In genomic region chr6:136341367-136341766, GRCh38 we compare ENCODE assay signal across 21 cellular contexts.
"Had no signal": no experiment of that assay in that cellular context is flagged by ENCODE, and none has a peak within 500 bp of the region (broad histone marks: within the 10 kb centered on the region; RNA-seq: fewer than 3 reads in every experiment).

No MANE protein-coding gene starts in this region.

- ATAC-seq: gastrocnemius medialis, heart right ventricle, left cardiac atrium, left lung, left ventricle myocardium superior, lower lobe of right lung had no signal

- H3K9me3 ChIP-seq: colonic mucosa, esophagus squamous epithelium, gastrocnemius medialis, heart right ventricle, left lung, lower lobe of right lung, mucosa of descending colon had no signal

- H3K4me1 ChIP-seq: colonic mucosa, esophagus squamous epithelium, gastrocnemius medialis, heart right ventricle, left lung, lower lobe of right lung had no signal

- H3K27me3 ChIP-seq: colonic mucosa, esophagus squamous epithelium, gastrocnemius medialis, heart right ventricle, left lung had no signal

- FAIRE-seq: endothelial cell of umbilical vein, islet of Langerhans, keratinocyte had no signal

- H3K36me3 ChIP-seq: colonic mucosa, gastrocnemius medialis, heart right ventricle had no signal

- H3K4me3 ChIP-seq: colonic mucosa, esophagus squamous epithelium, gastrocnemius medialis, heart right ventricle, left lung, lower lobe of right lung, mucosa of descending colon had no signal

- H3K27ac ChIP-seq: colonic mucosa, esophagus squamous epithelium, gastrocnemius medialis, heart right ventricle, left lung, lower lobe of right lung had no signal

- DNase-seq: colonic mucosa; cortex of kidney; effector CD4-positive, alpha-beta T cell; effector memory CD4-positive, alpha-beta T cell; esophagus squamous epithelium; foreskin melanocyte; gastrocnemius medialis; glutamatergic neuron; head of caudate nucleus; heart right ventricle; hippocampal formation; left cardiac atrium; left lung; left ventricle myocardium superior; lower lobe of right lung; mesenchymal stem cell; naive B cell had no signal
